ENCODE assay signal across 13 cellular contexts in genomic region chr4:148831945-148832344, GRCh38.
DNase-seq lines count a peak whose midpoint lies in the region; ATAC-seq and FAIRE-seq lines count a peak whose summit lies in the region.
"Had no signal": no experiment of that assay in that cellular context is flagged by ENCODE, and none has a peak within 500 bp of the region (broad histone marks: within the 10 kb centered on the region; RNA-seq: fewer than 3 reads in every experiment).

No MANE protein-coding gene starts in this region.

- DNase-seq in EL (peak; percentile 68), RCC 7860 (ENCODE audit: low spot score) (peak; percentile 67), non-pigmented ciliary epithelial cell (ENCODE audit: low read depth) (peak; percentile 63), ureter (ENCODE audit: low spot score) (no peak)
- DNase-seq: activated naive CD4-positive, alpha-beta T cell treated with anti-CD3 and anti-CD28 coated beads, Interleukin-2, amount 50 U/mL, for 16 hours; effector memory CD4-positive, alpha-beta T cell; MM.1S; natural killer cell; NCI-H524 had no signal

- ATAC-seq in esophagus mucosa (peak; percentile 55), HG02981 (IDR thresholded peaks at IDR 0.05; ENCODE audit: unreplicated experiment) (no peak), GM21381 (IDR thresholded peaks at IDR 0.05; ENCODE audit: unreplicated experiment) (no peak), HG03565 (IDR thresholded peaks at IDR 0.05; ENCODE audit: unreplicated experiment) (no peak)
- ATAC-seq: natural killer cell had no signal

- no peak for FAIRE-seq in RCC 7860 (lab: Jason Lieb, UNC)
